10 cellular contexts compared by ENCODE assay signal in the genomic region with DNA sequence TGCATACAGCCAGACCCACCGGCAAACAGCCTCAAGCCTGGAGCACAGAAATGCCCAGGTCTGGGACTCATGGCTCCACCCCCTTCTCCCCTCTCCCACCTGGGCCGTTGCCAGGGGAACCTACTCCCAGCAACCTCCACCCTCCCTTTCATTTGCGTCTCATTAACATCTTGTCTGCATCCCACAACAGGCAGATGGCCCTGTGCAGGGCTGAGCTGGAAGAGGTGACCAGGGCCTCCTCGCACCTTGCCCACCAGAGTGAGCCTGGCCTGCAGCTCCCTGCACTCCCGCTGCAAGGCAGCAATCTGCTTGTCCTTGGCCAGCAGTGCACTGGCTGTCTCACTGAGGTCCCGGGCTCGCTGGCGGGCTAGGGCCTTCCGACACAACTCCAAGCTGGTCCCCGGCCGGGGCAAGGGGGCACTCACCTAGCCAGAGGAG. TPM values are rescaled to one million over a fixed set of nuclear protein-coding genes. Genes with fewer than 3 reads are reported as not detected.
DNase-seq lines count a peak whose midpoint lies in the region; ATAC-seq, FAIRE-seq and TF ChIP-seq lines count a peak whose summit lies in the region.
"Had no signal": no experiment of that assay in that cellular context is flagged by ENCODE, and none has a peak within 500 bp of the region (broad histone marks: within the 10 kb centered on the region; RNA-seq: fewer than 3 reads in every experiment).

No MANE protein-coding gene starts in this region.

- H3K9me3 ChIP-seq in HepG2 (ENCODE audit: low read length): no peaks in the 10 kb centered on the region
- H3K9me3 ChIP-seq in esophagus squamous epithelium: no peaks in the 10 kb centered on the region

- no peaks in the 10 kb centered on the region for H4K20me1 ChIP-seq in HepG2 (ENCODE audit: insufficient read depth, low read length)

- no peak for FAIRE-seq in HepG2 (lab: Jason Lieb, UNC)

- TF ChIP-seq EP300 in HepG2 (IDR thresholded peaks at IDR 0.05; ENCODE audit: low read depth in 2 of 2, low read length in 2 of 2) (no peak), HepG2 (CRISPR knock-in tag; IDR thresholded peaks at IDR 0.05; ENCODE audit: borderline replicate concordance) (no peak)

- H3K27ac Mint-ChIP-seq in activated B cell treated with CpG ODN at 0.5 μM for 24 hours: peak overlapping the region; percentile 73

- intact Hi-C loops in activated B cell treated with CpG ODN at 0.5 μM for 24 hours (cut with micrococcal nuclease) (no loop called here), HepG2 (cut with micrococcal nuclease; ENCODE audit: unreplicated experiment) (no loop called here), esophagus squamous epithelium (cut with DNase I) (no loop called here)

- TF ChIP-seq POLR2A in HepG2 (IDR thresholded peaks at IDR 0.05; ENCODE audit: insufficient read depth in 1 of 2, low read depth in 2 of 2, low read length in 2 of 2) (no peak), esophagus squamous epithelium (IDR thresholded peaks at IDR 0.05) (no peak)

- CTCF ChIA-PET in activated B cell treated with CpG ODN at 0.5 μM for 24 hours (lab: Charles Lee): interaction anchor here (0.6 to 4.0 kb wide), 3 partner anchors 8 to 92 kb away, joined by 3 to 46 read pairs (median 8); partner anchors contain the start of gene RNF43
- CTCF ChIA-PET in HepG2 (lab: Yijun Ruan, JAX; ENCODE audit: low intra/inter-chr PET ratio, low total read pairs): interaction anchor here (0.6 kb wide), 1 partner anchor 115 kb away, joined by 3 read pairs; no protein-coding TSS in a partner anchor

- H3K79me2 ChIP-seq in HepG2 (ENCODE audit: insufficient read depth, low read length): no peaks in the 10 kb centered on the region

- H3K9me3 Mint-ChIP-seq in activated B cell treated with CpG ODN at 0.5 μM for 24 hours: no peaks in the 10 kb centered on the region

- no peak overlapping the region for H2AFZ ChIP-seq in HepG2 (ENCODE audit: low read length)

- TF ChIP-seq RAD21 in HepG2 (CRISPR knock-in tag; IDR thresholded peaks at IDR 0.05): no peak

- H3K4me2 ChIP-seq in HepG2 (ENCODE audit: low read depth, low read length): no peak overlapping the region

- BruUV-seq in HepG2 (replicated peaks; lab: Mats Ljungman, UMichigan): no TSS peak

- H3K27me3 ChIP-seq in HepG2 (ENCODE audit: control insufficient read depth in 1 of 2, insufficient read depth in 2 of 2, low read length in 2 of 2) (peaks cover 30 to 86% of the 10 kb centered on the region in 2 experiments), esophagus squamous epithelium (peaks cover 0 to 31% (median 0%) of the 10 kb centered on the region in 4 donors)

- 39% methylated on average over 11 of the region's 11 CpGs for WGBS in HepG2 (ENCODE audit: low lambda C conversion rate)
- WGBS in esophagus squamous epithelium, 2 donors: 38 to 46% methylated on average over 2 to 4 of the region's 11 CpGs

- no peak overlapping the region for H3K9ac ChIP-seq in HepG2 (ENCODE audit: insufficient read depth, low read depth, low read length)

- H3K4me1 Mint-ChIP-seq in activated B cell treated with CpG ODN at 0.5 μM for 24 hours: peaks cover 57% of the 10 kb centered on the region

- in situ Hi-C loops in HepG2 (cut with HindIII; ENCODE audit: extremely low pct_ligation_motif_present, low pct_unique_long_range_greater_than_20kb): no loop called here

- peaks cover 36% of the 10 kb centered on the region for H3K4me1 ChIP-seq in HepG2 (ENCODE audit: insufficient read depth, low read length)
- H3K4me1 ChIP-seq in esophagus squamous epithelium: peaks cover 5 to 42% (median 6%) of the 10 kb centered on the region in 3 donors

- TF ChIP-seq CTCF in activated B cell treated with CpG ODN at 0.5 μM for 24 hours (IDR thresholded peaks at IDR 0.05): no peak
- no peak for TF ChIP-seq CTCF in HepG2 (CRISPR knock-in tag; IDR thresholded peaks at IDR 0.05)
- TF ChIP-seq CTCF in esophagus squamous epithelium (IDR thresholded peaks at IDR 0.05): no peak

- H3K4me3 Mint-ChIP-seq in activated B cell treated with CpG ODN at 0.5 μM for 24 hours: peak overlapping the region; percentile 61

- ATAC-seq in activated B cell treated with CpG ODN at 0.5 μM for 24 hours (ENCODE audit: low read depth) (no peak), HepG2 (peak; percentile 35), GM18909 (IDR thresholded peaks at IDR 0.05; ENCODE audit: poor library complexity, unreplicated experiment) (no peak)

- H3K4me3 ChIP-seq in HepG2 (replicated peaks in 1 of 3; ENCODE audit: insufficient read depth in 1 of 3, low read depth in 2 of 3, low read length in 3 of 3): no peak overlapping the region
- H3K4me3 ChIP-seq in esophagus squamous epithelium: peak overlapping the region in 2 of 4 donors; percentile 73 to 75

- H3K36me3 Mint-ChIP-seq in activated B cell treated with CpG ODN at 0.5 μM for 24 hours (ENCODE audit: low read depth): peaks cover 19% of the 10 kb centered on the region

- POLR2A ChIA-PET in activated B cell treated with CpG ODN at 0.5 μM for 24 hours (lab: Charles Lee) (interaction anchor here (1.3 to 27.9 kb wide), 7 partner anchors 8 to 102 kb away, joined by 3 to 3007 read pairs (median 63); partner anchors contain the start of genes RNF43 and SUPT4H1), HepG2 (lab: Yijun Ruan, JAX) (interaction anchor here (1.1 to 1.6 kb wide), 4 partner anchors 12 to 92 kb away, joined by 3 to 4 read pairs (median 3); partner anchors contain the start of gene RNF43)

- peaks cover 2% of the 10 kb centered on the region for H3K27me3 Mint-ChIP-seq in activated B cell treated with CpG ODN at 0.5 μM for 24 hours

- no peak overlapping the region for H3K27ac ChIP-seq in HepG2 (ENCODE audit: extremely low read length, insufficient read depth, low read length)
- no peak overlapping the region for H3K27ac ChIP-seq in esophagus squamous epithelium

- H3K36me3 ChIP-seq in HepG2 (replicated peaks in 1 of 2; ENCODE audit: control insufficient read depth in 1 of 2, insufficient read depth in 2 of 2, low read length in 2 of 2) (no peaks in the 10 kb centered on the region), esophagus squamous epithelium (no peaks in the 10 kb centered on the region)

- DNase-seq in stimulated activated CD4-positive, alpha-beta T cell treated with anti-CD3 and anti-CD28 coated beads, Interleukin-15, amount 100 ng/mL, for 24 hours: peak; percentile 30
- no peak for DNase-seq in stimulated activated CD4-positive, alpha-beta T cell treated with anti-CD3 and anti-CD28 coated beads, Interleukin-4, amount 100 ng/mL, for 1 hour
- DNase-seq in activated B cell treated with CpG ODN at 0.5 μM for 24 hours (no peak), HepG2 (ENCODE audit: low spot score) (no peak), SW 1271 (lab: John Stamatoyannopoulos, UW) (no peak), NCI-H446 (lab: John Stamatoyannopoulos, UW) (no peak), esophagus squamous epithelium (lab: John Stamatoyannopoulos, UW) (no peak)

RNA-seq across cellular contexts. Expression of gene TSPOAP1, which starts 3.3 kb away (rescaled TPM):
- total RNA-seq in activated B cell treated with CpG ODN at 0.5 μM for 24 hours (16.7 and 22.5 TPM in 2 replicates), HepG2 (2016; rRNA removed; fragmentation: Illumina TruSeq; extraction: Trizol) (not detected in 2 replicates), esophagus squamous epithelium (10 to 100 TPM in 1 of 4 donors, 1 to 10 TPM in 3; 2.9 to 16.0 (median 3.3) TPM)
- total RNA-seq in HepG2 (2016; cell fraction: cytosol; rRNA removed; fragmentation: Illumina TruSeq; extraction: Trizol; ENCODE audit: low read depth): not detected in 2 replicates
- not detected in 2 replicates for total RNA-seq in HepG2 (2016; cell fraction: insoluble cytoplasmic fraction; rRNA removed; fragmentation: Illumina TruSeq; extraction: Trizol)
- total RNA-seq in HepG2 (2016; cell fraction: membrane; rRNA removed; fragmentation: Illumina TruSeq; extraction: Trizol): not detected in 2 replicates
- not detected in 2 replicates for total RNA-seq in HepG2 (2016; cell fraction: nucleus; rRNA removed; fragmentation: Illumina TruSeq; extraction: Trizol)
- 0.25 TPM in 1 of 2 replicates, not detected in the other for polyA plus RNA-seq in HepG2 (2011; rRNA removed)
- 0.03 TPM in 1 of 2 replicates, not detected in the other for polyA plus RNA-seq in HepG2 (2011; cell fraction: cytosol; rRNA removed)
- 0.09 and 0.50 TPM in 2 replicates for polyA plus RNA-seq in HepG2 (2011; cell fraction: nucleus; rRNA removed)
- polyA plus RNA-seq in HepG2 (2012): 0.03 TPM in 1 of 2 replicates, not detected in the other
- not detected in 2 replicates for polyA plus RNA-seq in HepG2 (2016; cell fraction: cytosol; fragmentation: Illumina TruSeq; extraction: Trizol; ENCODE audit: low read depth)
- polyA plus RNA-seq in HepG2 (2016; cell fraction: insoluble cytoplasmic fraction; fragmentation: Illumina TruSeq; extraction: Trizol; ENCODE audit: low read depth): not detected in 2 replicates
- not detected in 2 replicates for polyA plus RNA-seq in HepG2 (2016; cell fraction: membrane; fragmentation: Illumina TruSeq; extraction: Trizol; ENCODE audit: low read depth)
- not detected in 2 replicates for polyA plus RNA-seq in HepG2 (2016; cell fraction: nucleus; fragmentation: Illumina TruSeq; extraction: Trizol; ENCODE audit: insufficient read depth, low read depth)
- 0.26 TPM in 1 of 2 replicates, not detected in the other for polyA minus RNA-seq in HepG2 (2011; rRNA and poly(A)+ RNA removed; ENCODE audit: low replicate concordance)
- polyA minus RNA-seq in HepG2 (2011; cell fraction: cytosol; rRNA and poly(A)+ RNA removed): not detected in 2 replicates
- polyA minus RNA-seq in HepG2 (2011; cell fraction: nucleus; rRNA and poly(A)+ RNA removed): under 0.01 TPM in 1 of 2 replicates, not detected in the other
- total RNA-seq: SK-MEL-5 had no signal

RNA-seq across cellular contexts. Expression of gene SUPT4H1, which starts 26.7 kb away (rescaled TPM):
- total RNA-seq in activated B cell treated with CpG ODN at 0.5 μM for 24 hours: 90.2 and 100 TPM in 2 replicates
- 155 and 252 TPM in 2 replicates for total RNA-seq in HepG2 (2016; rRNA removed; fragmentation: Illumina TruSeq; extraction: Trizol)
- total RNA-seq in HepG2 (2016; cell fraction: cytosol; rRNA removed; fragmentation: Illumina TruSeq; extraction: Trizol; ENCODE audit: low read depth): 72.2 and 76.4 TPM in 2 replicates
- total RNA-seq in HepG2 (2016; cell fraction: insoluble cytoplasmic fraction; rRNA removed; fragmentation: Illumina TruSeq; extraction: Trizol): 169 and 290 TPM in 2 replicates
- total RNA-seq in HepG2 (2016; cell fraction: membrane; rRNA removed; fragmentation: Illumina TruSeq; extraction: Trizol): 130 and 134 TPM in 2 replicates
- 74.4 and 75.7 TPM in 2 replicates for total RNA-seq in HepG2 (2016; cell fraction: nucleus; rRNA removed; fragmentation: Illumina TruSeq; extraction: Trizol)
- 231 and 244 TPM in 2 replicates for polyA plus RNA-seq in HepG2 (2011; rRNA removed)
- polyA plus RNA-seq in HepG2 (2011; cell fraction: cytosol; rRNA removed): 148 and 229 TPM in 2 replicates
- 65.5 and 71.0 TPM in 2 replicates for polyA plus RNA-seq in HepG2 (2011; cell fraction: nucleus; rRNA removed)
- 227 and 249 TPM in 2 replicates for polyA plus RNA-seq in HepG2 (2012)
- polyA plus RNA-seq in HepG2 (2016; cell fraction: cytosol; fragmentation: Illumina TruSeq; extraction: Trizol; ENCODE audit: low read depth): 105 and 107 TPM in 2 replicates
- 309 and 341 TPM in 2 replicates for polyA plus RNA-seq in HepG2 (2016; cell fraction: insoluble cytoplasmic fraction; fragmentation: Illumina TruSeq; extraction: Trizol; ENCODE audit: low read depth)
- 144 and 156 TPM in 2 replicates for polyA plus RNA-seq in HepG2 (2016; cell fraction: membrane; fragmentation: Illumina TruSeq; extraction: Trizol; ENCODE audit: low read depth)
- 164 and 191 TPM in 2 replicates for polyA plus RNA-seq in HepG2 (2016; cell fraction: nucleus; fragmentation: Illumina TruSeq; extraction: Trizol; ENCODE audit: insufficient read depth, low read depth)
- polyA minus RNA-seq in HepG2 (2011; rRNA and poly(A)+ RNA removed; ENCODE audit: low replicate concordance): 68.7 and 109 TPM in 2 replicates
- 45.1 and 56.8 TPM in 2 replicates for polyA minus RNA-seq in HepG2 (2011; cell fraction: cytosol; rRNA and poly(A)+ RNA removed)
- 51.9 and 61.5 TPM in 2 replicates for polyA minus RNA-seq in HepG2 (2011; cell fraction: nucleus; rRNA and poly(A)+ RNA removed)
- 10 to 100 TPM; 29.9 to 54.9 (median 37.0) TPM for total RNA-seq in esophagus squamous epithelium

RNA-seq across cellular contexts. Expression of gene MPO, which starts 44.6 kb away (rescaled TPM):
- not detected in 2 replicates for total RNA-seq in activated B cell treated with CpG ODN at 0.5 μM for 24 hours
- total RNA-seq in HepG2 (2016; rRNA removed; fragmentation: Illumina TruSeq; extraction: Trizol): not detected in 2 replicates
- not detected in 2 replicates for total RNA-seq in HepG2 (2016; cell fraction: cytosol; rRNA removed; fragmentation: Illumina TruSeq; extraction: Trizol; ENCODE audit: low read depth)
- not detected in 2 replicates for total RNA-seq in HepG2 (2016; cell fraction: insoluble cytoplasmic fraction; rRNA removed; fragmentation: Illumina TruSeq; extraction: Trizol)
- not detected in 2 replicates for total RNA-seq in HepG2 (2016; cell fraction: membrane; rRNA removed; fragmentation: Illumina TruSeq; extraction: Trizol)
- total RNA-seq in HepG2 (2016; cell fraction: nucleus; rRNA removed; fragmentation: Illumina TruSeq; extraction: Trizol): not detected in 2 replicates
- polyA plus RNA-seq in HepG2 (2011; rRNA removed): not detected in 2 replicates
- polyA plus RNA-seq in HepG2 (2011; cell fraction: cytosol; rRNA removed): not detected in 2 replicates
- polyA plus RNA-seq in HepG2 (2011; cell fraction: nucleus; rRNA removed): 0.06 and 0.09 TPM in 2 replicates
- polyA plus RNA-seq in HepG2 (2012): not detected in 2 replicates
- not detected in 2 replicates for polyA plus RNA-seq in HepG2 (2016; cell fraction: cytosol; fragmentation: Illumina TruSeq; extraction: Trizol; ENCODE audit: low read depth)
- not detected in 2 replicates for polyA plus RNA-seq in HepG2 (2016; cell fraction: insoluble cytoplasmic fraction; fragmentation: Illumina TruSeq; extraction: Trizol; ENCODE audit: low read depth)
- polyA plus RNA-seq in HepG2 (2016; cell fraction: membrane; fragmentation: Illumina TruSeq; extraction: Trizol; ENCODE audit: low read depth): not detected in 2 replicates
- polyA plus RNA-seq in HepG2 (2016; cell fraction: nucleus; fragmentation: Illumina TruSeq; extraction: Trizol; ENCODE audit: insufficient read depth, low read depth): not detected in 2 replicates
- polyA minus RNA-seq in HepG2 (2011; rRNA and poly(A)+ RNA removed; ENCODE audit: low replicate concordance): not detected in 2 replicates
- polyA minus RNA-seq in HepG2 (2011; cell fraction: cytosol; rRNA and poly(A)+ RNA removed): not detected in 2 replicates
- polyA minus RNA-seq in HepG2 (2011; cell fraction: nucleus; rRNA and poly(A)+ RNA removed): not detected in 2 replicates
- not detected for total RNA-seq in esophagus squamous epithelium
- total RNA-seq: lung microvascular endothelial cell, SK-MEL-5 had no signal
